ENCODE assay signal across 10 cellular contexts in genomic region chr22:46528121-46528610, GRCh38. TPM values are rescaled to one million over a fixed set of nuclear protein-coding genes. Genes with fewer than 3 reads are reported as not detected.
A peak's percentile ranks its signal among the peaks of the same experiment; 100 is the strongest.
DNase-seq lines count a peak whose midpoint lies in the region; ATAC-seq and TF ChIP-seq lines count a peak whose summit lies in the region.
"Had no signal": no experiment of that assay in that cellular context is flagged by ENCODE, and none has a peak within 500 bp of the region (broad histone marks: within the 10 kb centered on the region; RNA-seq: fewer than 3 reads in every experiment).

No MANE protein-coding gene starts in this region.

- no peak for TF ChIP-seq POLR2A in ovary (IDR thresholded peaks at IDR 0.05)

- peaks cover 6% of the 10 kb centered on the region for H3K4me1 Mint-ChIP-seq in activated T-helper 17 cell treated with anti-CD3 and anti-CD28 coated beads, Interleukin-2, amount 50 U/mL, for 72 hours

- no peaks in the 10 kb centered on the region for H3K9me3 ChIP-seq in ovary

- H3K4me1 ChIP-seq in ovary (ENCODE audit: insufficient read depth) = no peaks in the 10 kb centered on the region

- DNase-seq in Caki2 (ENCODE audit: low read depth) (peak; percentile 98), LHCN-M2 (ENCODE audit: low read depth) (peak; percentile 30), lung microvascular endothelial cell (ENCODE audit: low read depth in 2 of 2) (peak; percentile 22 to 63), ovary (no peak), NCI-H2081 (lab: John Stamatoyannopoulos, UW) (no peak), NCI-H1694 treated with DMSO at 0.1 percent for 48 hours (lab: John Stamatoyannopoulos, UW) (no peak)
- DNase-seq: activated CD4-positive, alpha-beta T cell treated with anti-CD3 and anti-CD28 coated beads, Interleukin-2, amount 10 ng/mL, durations not matched to agents 24 days and 14 days; H9 had no signal

- H3K36me3 Mint-ChIP-seq in activated T-helper 17 cell treated with anti-CD3 and anti-CD28 coated beads, Interleukin-2, amount 50 U/mL, for 72 hours (ENCODE audit: low read depth) = no peaks in the 10 kb centered on the region

- no peaks in the 10 kb centered on the region for H3K9me3 Mint-ChIP-seq in activated T-helper 17 cell treated with anti-CD3 and anti-CD28 coated beads, Interleukin-2, amount 50 U/mL, for 72 hours
- H3K9me3 Mint-ChIP-seq: activated CD4-positive, alpha-beta T cell treated with anti-CD3 and anti-CD28 coated beads, Interleukin-2, amount 10 ng/mL, durations not matched to agents 24 days and 14 days; H9 had no signal

- H3K27ac Mint-ChIP-seq in activated T-helper 17 cell treated with anti-CD3 and anti-CD28 coated beads, Interleukin-2, amount 50 U/mL, for 72 hours = no peak overlapping the region
- H3K27ac Mint-ChIP-seq: activated CD4-positive, alpha-beta T cell treated with anti-CD3 and anti-CD28 coated beads, Interleukin-2, amount 10 ng/mL, durations not matched to agents 24 days and 14 days had no signal

- in situ Hi-C loops in Caki2 (cut with HindIII; ENCODE audit: low pct_unique_long_range_greater_than_20kb, low sequenced_read_pairs) = no loop called here

- no peak for TF ChIP-seq CTCF in ovary (IDR thresholded peaks at IDR 0.05)

- no peaks in the 10 kb centered on the region for H3K36me3 ChIP-seq in ovary

- no peak overlapping the region for H3K27ac ChIP-seq in ovary

- ATAC-seq in activated T-helper 17 cell treated with anti-CD3 and anti-CD28 coated beads, Interleukin-2, amount 50 U/mL, for 72 hours (replicated peaks) = peak; percentile 68
- no peak for ATAC-seq in GM18907 (IDR thresholded peaks at IDR 0.05; ENCODE audit: unreplicated experiment)

- H3K27me3 ChIP-seq in ovary = no peaks in the 10 kb centered on the region

- peaks cover 12% of the 10 kb centered on the region for H3K27me3 Mint-ChIP-seq in activated T-helper 17 cell treated with anti-CD3 and anti-CD28 coated beads, Interleukin-2, amount 50 U/mL, for 72 hours

- no peak overlapping the region for H3K4me3 Mint-ChIP-seq in activated T-helper 17 cell treated with anti-CD3 and anti-CD28 coated beads, Interleukin-2, amount 50 U/mL, for 72 hours
- H3K4me3 Mint-ChIP-seq: activated CD4-positive, alpha-beta T cell treated with anti-CD3 and anti-CD28 coated beads, Interleukin-2, amount 10 ng/mL, durations not matched to agents 24 days and 14 days; H9 had no signal

- TF ChIP-seq EP300 in ovary (IDR thresholded peaks at IDR 0.05) = no peak

- intact Hi-C loops in ovary (cut with DNase I) = no loop called here

- 86 to 90% (median 87%) methylated on average over 15 of the region's 15 CpGs for WGBS in ovary, 3 donors

- no peak overlapping the region for H3K4me3 ChIP-seq in ovary

RNA-seq across cellular contexts. Expression of gene CELSR1, which starts 9.3 kb away (rescaled TPM):
- 94.1 and 98.7 TPM in 2 replicates for total RNA-seq in Caki2 (2014; rRNA removed; shearing (Covaris generic); ENCODE audit: low replicate concordance)
- under 0.01 and 0.06 TPM in 2 replicates for total RNA-seq in LHCN-M2 (2014; rRNA removed)
- polyA plus RNA-seq in LHCN-M2 (2012) = 0.02 TPM
- total RNA-seq in activated T-helper 17 cell treated with anti-CD3 and anti-CD28 coated beads, Interleukin-2, amount 50 U/mL, for 72 hours = under 1 TPM; 0.32 to 0.48 TPM
- total RNA-seq in lung microvascular endothelial cell = 15.7 and 43.1 TPM in 2 replicates
- total RNA-seq in ovary = 10 to 100 TPM in 1 of 7 donors, 1 to 10 TPM in 4, under 1 TPM in 2; 0.63 to 25.2 (median 4.1) TPM
- polyA plus RNA-seq in ovary = 1 to 10 TPM in 1 of 2 donors, under 1 TPM in 1; 0.75 to 1.7 TPM

Comparison
In these comparisons a context has a peak if more than half of its experiments do, and no peak if none do; other contexts are left out.
1. DNase-seq: peak in Caki2 (single experiment), LHCN-M2 (single experiment) and lung microvascular endothelial cell (2 of 2); none in ovary (0 of 5), NCI-H2081 (0 of 2) and NCI-H1694 treated with DMSO at 0.1 percent for 48 hours (single experiment).